ENCODE assay signal across 14 cellular contexts in genomic region chr10:89390875-89391576, GRCh38. TPM values are rescaled to one million over a fixed set of nuclear protein-coding genes. Genes with fewer than 3 reads are reported as not detected.
DNase-seq lines count a peak whose midpoint lies in the region; ATAC-seq and TF ChIP-seq lines count a peak whose summit lies in the region.
"Had no signal": no experiment of that assay in that cellular context is flagged by ENCODE, and none has a peak within 500 bp of the region (broad histone marks: within the 10 kb centered on the region; RNA-seq: fewer than 3 reads in every experiment).

No MANE protein-coding gene starts in this region.

- no peak for ATAC-seq in right cardiac atrium

- H3K9me3 ChIP-seq in cardiac muscle cell (ENCODE audit: low read depth) (no peaks in the 10 kb centered on the region), right cardiac atrium (ENCODE audit: control insufficient read depth, low read length) (no peaks in the 10 kb centered on the region), vagina (no peaks in the 10 kb centered on the region), SJCRH30 (replicated peaks) (no peaks in the 10 kb centered on the region)

- no peak overlapping the region for H3K23ac ChIP-seq in mesendoderm (ENCODE audit: low read length)

- H3K79me1 ChIP-seq in mesendoderm (ENCODE audit: low read length), result no peaks in the 10 kb centered on the region

- peaks cover 1% of the 10 kb centered on the region for H3K27me3 Mint-ChIP-seq in activated CD4-positive, alpha-beta memory T cell treated with anti-CD3 and anti-CD28 coated beads for 36 hours
- H3K27me3 Mint-ChIP-seq: activated CD4-positive, alpha-beta memory T cell treated with anti-CD3 and anti-CD28 coated beads, Interleukin-2, amount 10 ng/mL, durations not matched to agents 7 days and 5 days had no signal

- H3K4ac ChIP-seq in mesendoderm (ENCODE audit: low read depth, low read length), result peak overlapping the region; percentile 3

- CTCF ChIA-PET in RWPE1 (lab: Yijun Ruan, JAX), result no interaction called here
- CTCF ChIA-PET in activated CD4-positive, alpha-beta memory T cell treated with anti-CD3 and anti-CD28 coated beads for 36 hours (lab: Charles Lee), result interaction anchor here (1.4 kb wide), 1 partner anchor 58 kb away, joined by 5 read pairs; no protein-coding TSS in a partner anchor

- intact Hi-C loops in right cardiac atrium (cut with DNase I) (loop anchor here in 1 of 4 donors (5.0 kb wide), 1 partner anchor 134 kb away; no protein-coding TSS in a partner anchor), vagina (cut with DNase I) (no loop called here)
- intact Hi-C loops in activated CD4-positive, alpha-beta memory T cell treated with anti-CD3 and anti-CD28 coated beads for 36 hours (cut with micrococcal nuclease), result no loop called here

- no peak overlapping the region for H2BK120ac ChIP-seq in mesendoderm (ENCODE audit: low read depth, low read length)

- H4K5ac ChIP-seq in mesendoderm (ENCODE audit: low read length), result no peak overlapping the region

- H3K4me1 ChIP-seq in cardiac muscle cell (ENCODE audit: low read depth) (peaks cover 24% of the 10 kb centered on the region), right cardiac atrium (ENCODE audit: control insufficient read depth, insufficient read depth, low read length) (peaks cover 2% of the 10 kb centered on the region), mesendoderm (ENCODE audit: control insufficient read depth, low read depth, low read length) (no peaks in the 10 kb centered on the region), vagina (peaks cover 28% of the 10 kb centered on the region), SJCRH30 (no peaks in the 10 kb centered on the region)

- no peak overlapping the region for H3K9ac ChIP-seq in mesendoderm (ENCODE audit: low read length)

- H2BK15ac ChIP-seq in mesendoderm (replicated peaks; ENCODE audit: low read depth), result peak overlapping the region; percentile 36

- no peak for TF ChIP-seq POLR2A in vagina (IDR thresholded peaks at IDR 0.05)

- no peak overlapping the region for H3K18ac ChIP-seq in mesendoderm (ENCODE audit: low read length)

- peak overlapping the region; percentile 90 for H3K27ac ChIP-seq in cardiac muscle cell
- no peak overlapping the region for H3K27ac ChIP-seq in right cardiac atrium (ENCODE audit: low read length)
- H3K27ac ChIP-seq in RWPE1, result peak overlapping the region; percentile 57
- H3K27ac ChIP-seq in mesendoderm (ENCODE audit: low read depth, low read length), result no peak overlapping the region
- H3K27ac ChIP-seq in vagina, result peak overlapping the region; percentile 79
- no peak overlapping the region for H3K27ac ChIP-seq in SJCRH30

- H3K4me3 Mint-ChIP-seq in activated CD4-positive, alpha-beta memory T cell treated with anti-CD3 and anti-CD28 coated beads for 36 hours, result no peak overlapping the region

- H3K27ac Mint-ChIP-seq in activated CD4-positive, alpha-beta memory T cell treated with anti-CD3 and anti-CD28 coated beads for 36 hours, result no peak overlapping the region
- H3K27ac Mint-ChIP-seq: activated naive CD4-positive, alpha-beta T cell treated with anti-CD3 and anti-CD28 coated beads for 36 hours had no signal

- no peak overlapping the region for H4K8ac ChIP-seq in mesendoderm (ENCODE audit: low read depth, low read length)

- no peak overlapping the region for H3K4me2 ChIP-seq in mesendoderm (ENCODE audit: low read length)

- H3K79me2 ChIP-seq in mesendoderm (ENCODE audit: control insufficient read depth, insufficient read depth, low read length), result no peaks in the 10 kb centered on the region

- no peak overlapping the region for H2BK5ac ChIP-seq in mesendoderm (ENCODE audit: low read length)

- no peak overlapping the region for H3K4me3 ChIP-seq in cardiac muscle cell
- H3K4me3 ChIP-seq in right cardiac atrium (ENCODE audit: low read length), result no peak overlapping the region
- no peak overlapping the region for H3K4me3 ChIP-seq in mesendoderm (ENCODE audit: low read length)
- no peak overlapping the region for H3K4me3 ChIP-seq in vagina
- H3K4me3 ChIP-seq in SJCRH30, result no peak overlapping the region

- peaks cover 27% of the 10 kb centered on the region for H3K4me1 Mint-ChIP-seq in activated CD4-positive, alpha-beta memory T cell treated with anti-CD3 and anti-CD28 coated beads for 36 hours (ENCODE audit: low read depth)

- H3K27me3 ChIP-seq in cardiac muscle cell (no peaks in the 10 kb centered on the region), right cardiac atrium (ENCODE audit: control insufficient read depth, insufficient read depth) (no peaks in the 10 kb centered on the region), mesendoderm (ENCODE audit: insufficient read depth, low read length, poor library complexity) (no peaks in the 10 kb centered on the region), vagina (no peaks in the 10 kb centered on the region), SJCRH30 (no peaks in the 10 kb centered on the region)

- H3K56ac ChIP-seq in mesendoderm (ENCODE audit: low read length), result no peak overlapping the region

- no peaks in the 10 kb centered on the region for H3K36me3 Mint-ChIP-seq in activated CD4-positive, alpha-beta memory T cell treated with anti-CD3 and anti-CD28 coated beads for 36 hours

- no peaks in the 10 kb centered on the region for H3K9me3 Mint-ChIP-seq in activated CD4-positive, alpha-beta memory T cell treated with anti-CD3 and anti-CD28 coated beads for 36 hours
- H3K9me3 Mint-ChIP-seq: activated CD4-positive, alpha-beta memory T cell treated with anti-CD3 and anti-CD28 coated beads, Interleukin-2, amount 10 ng/mL, durations not matched to agents 7 days and 5 days; activated naive CD4-positive, alpha-beta T cell treated with anti-CD3 and anti-CD28 coated beads for 36 hours had no signal

- POLR2A ChIA-PET in RWPE1 (lab: Yijun Ruan, JAX; ENCODE audit: low non-redundant PET), result no interaction called here
- POLR2A ChIA-PET in activated CD4-positive, alpha-beta memory T cell treated with anti-CD3 and anti-CD28 coated beads for 36 hours (lab: Charles Lee), result no interaction called here

- no peaks in the 10 kb centered on the region for H3K36me3 ChIP-seq in cardiac muscle cell
- H3K36me3 ChIP-seq in mesendoderm (ENCODE audit: control insufficient read depth, insufficient read depth, low read length), result no peaks in the 10 kb centered on the region
- H3K36me3 ChIP-seq in vagina, result no peaks in the 10 kb centered on the region
- no peaks in the 10 kb centered on the region for H3K36me3 ChIP-seq in SJCRH30

- 94% methylated on average over 4 of the region's 4 CpGs for WGBS in right cardiac atrium
- WGBS in mesendoderm (ENCODE audit: extremely low coverage, insufficient coverage, low lambda C conversion rate), result no CpG with 5 or more reads among the region's 4 CpGs

- TF ChIP-seq CTCF in cardiac muscle cell (IDR thresholded peaks at IDR 0.05; ENCODE audit: low read depth, low read length) (no peak), RWPE1 (conservative IDR thresholded peaks at IDR 0.05; ENCODE audit: low read depth) (no peak), vagina (IDR thresholded peaks at IDR 0.05) (no peak)

- no peak overlapping the region for H2AK5ac ChIP-seq in mesendoderm (ENCODE audit: low read length)

- peak in 1 of 2 donors; percentile 22 for DNase-seq in cardiac muscle cell (ENCODE audit: low read depth in 1 of 2, low spot score in 1 of 2)
- DNase-seq in right cardiac atrium, result no peak
- no peak for DNase-seq in RWPE1 (ENCODE audit: low spot score)
- no peak for DNase-seq in mesendoderm
- DNase-seq in vagina (ENCODE audit: extremely low spot score in 2 of 2), result peak in 1 of 2 donors; percentile 54
- DNase-seq in stimulated activated CD4-positive, alpha-beta T cell treated with anti-CD3 and anti-CD28 coated beads, Interleukin-12 subunit alpha, Interleukin-12 subunit beta, amount 100 ng/mL, for 4 hours, result no peak
- no peak for DNase-seq in activated CD4-positive, alpha-beta memory T cell treated with anti-CD3 and anti-CD28 coated beads for 36 hours
- DNase-seq in SJCRH30, result no peak
- DNase-seq: activated CD4-positive, alpha-beta memory T cell treated with anti-CD3 and anti-CD28 coated beads, Interleukin-2, amount 10 ng/mL, durations not matched to agents 7 days and 5 days; activated naive CD4-positive, alpha-beta T cell treated with anti-CD3 and anti-CD28 coated beads for 36 hours; NCI-H2107 had no signal

RNA-seq across cellular contexts. Expression of gene IFIT1, which starts 1.4 kb away (rescaled TPM):
- total RNA-seq in cardiac muscle cell (22.7 and 23.9 TPM in 2 replicates), right cardiac atrium (10 to 100 TPM; 12.6 to 41.2 (median 29.0) TPM), vagina (7.4 TPM)
- polyA plus RNA-seq in cardiac muscle cell (24.4 and 32.8 TPM in 2 replicates), right cardiac atrium (35.9 TPM)
- 2.2 TPM for polyA plus RNA-seq in mesendoderm (2013, experiment 1 of 2)
- 2.2 TPM for polyA plus RNA-seq in mesendoderm (2013, experiment 2 of 2)
- total RNA-seq in activated CD4-positive, alpha-beta memory T cell treated with anti-CD3 and anti-CD28 coated beads for 36 hours, result 1 to 10 TPM; 5.2 to 5.5 TPM
- 0.33 and 0.36 TPM in 2 replicates for total RNA-seq in SJCRH30 (2014; rRNA removed; shearing (Covaris generic))

RNA-seq across cellular contexts. Expression of gene IFIT1B, which starts 13.2 kb away (rescaled TPM):
- total RNA-seq in cardiac muscle cell (not detected in 2 replicates), right cardiac atrium (not detected), vagina (not detected)
- polyA plus RNA-seq in cardiac muscle cell (0.31 and 0.99 TPM in 2 replicates), right cardiac atrium (not detected)
- polyA plus RNA-seq in mesendoderm (2013, experiment 1 of 2), result not detected
- polyA plus RNA-seq in mesendoderm (2013, experiment 2 of 2), result 0.03 TPM
- not detected for total RNA-seq in activated CD4-positive, alpha-beta memory T cell treated with anti-CD3 and anti-CD28 coated beads for 36 hours
- not detected in 2 replicates for total RNA-seq in SJCRH30 (2014; rRNA removed; shearing (Covaris generic))
- total RNA-seq: activated naive CD4-positive, alpha-beta T cell treated with anti-CD3 and anti-CD28 coated beads for 36 hours; chondrocyte; kidney epithelial cell had no signal
- polyA plus RNA-seq: BJ had no signal

RNA-seq across cellular contexts. Expression of gene IFIT5, which starts 23.3 kb away (rescaled TPM):
- 4.4 and 4.8 TPM in 2 replicates for total RNA-seq in cardiac muscle cell
- polyA plus RNA-seq in cardiac muscle cell, result 6.6 and 6.9 TPM in 2 replicates
- total RNA-seq in right cardiac atrium, result 10 to 100 TPM; 12.2 to 16.7 (median 16.3) TPM
- 9.2 TPM for polyA plus RNA-seq in right cardiac atrium
- 4.0 TPM for polyA plus RNA-seq in mesendoderm (2013, experiment 1 of 2)
- polyA plus RNA-seq in mesendoderm (2013, experiment 2 of 2), result 4.0 TPM
- 9.1 TPM for total RNA-seq in vagina
- total RNA-seq in activated CD4-positive, alpha-beta memory T cell treated with anti-CD3 and anti-CD28 coated beads for 36 hours, result 10 to 100 TPM; 10.1 to 10.9 TPM
- 7.1 and 8.1 TPM in 2 replicates for total RNA-seq in SJCRH30 (2014; rRNA removed; shearing (Covaris generic))

Comparison
In these comparisons a context has a peak if more than half of its experiments do, and no peak if none do; other contexts are left out.
1. H3K27ac ChIP-seq: peak in cardiac muscle cell (single experiment), RWPE1 (single experiment) and vagina (single experiment); none in right cardiac atrium (single experiment), mesendoderm (single experiment) and SJCRH30 (single experiment).